Comparison of ENCODE assay signal across 22 cellular contexts in the genomic region with DNA sequence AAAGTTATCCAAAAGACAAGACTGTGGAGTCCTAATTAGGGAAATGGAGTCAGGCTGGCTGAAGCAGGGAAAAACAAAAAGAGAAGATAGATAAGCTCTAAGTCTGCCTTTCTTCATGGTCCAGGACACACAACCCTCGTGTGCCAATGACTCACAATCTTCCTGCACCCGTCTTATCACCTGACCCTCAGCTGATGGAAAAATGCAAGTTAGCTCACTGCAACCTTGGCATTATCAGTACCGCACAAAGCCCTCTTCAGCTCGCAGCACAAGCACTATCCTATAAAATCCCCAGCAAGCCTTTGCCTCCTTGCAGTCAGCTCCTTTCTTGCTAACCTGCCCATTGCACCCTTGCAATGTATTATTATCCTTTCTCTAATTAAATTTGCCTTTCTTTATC. TPM values are rescaled to one million over a fixed set of nuclear protein-coding genes. Genes with fewer than 3 reads are reported as not detected.
DNase-seq lines count a peak whose midpoint lies in the region; ATAC-seq, FAIRE-seq and TF ChIP-seq lines count a peak whose summit lies in the region.
"Had no signal": no experiment of that assay in that cellular context is flagged by ENCODE, and none has a peak within 500 bp of the region (broad histone marks: within the 10 kb centered on the region; RNA-seq: fewer than 3 reads in every experiment).

No MANE protein-coding gene starts in this region.

- CTCF ChIA-PET in K562 (lab: Yijun Ruan, JAX; ENCODE audit: low intra/inter-chr PET ratio) = no interaction called here
- CTCF ChIA-PET in Caco-2 (lab: Charles Lee) = no interaction called here

- TF ChIP-seq EP300 in K562 (IDR thresholded peaks at IDR 0.05; ENCODE audit: low read length) (no peak), gastroesophageal sphincter (IDR thresholded peaks at IDR 0.05) (no peak)

- H3K27ac Mint-ChIP-seq in memory B cell = no peak overlapping the region
- no peak overlapping the region for H3K27ac Mint-ChIP-seq in Caco-2 (ENCODE audit: unreplicated experiment)

- TF ChIP-seq POLR2A in K562 (conservative IDR thresholded peaks at IDR 0.05) = no peak
- TF ChIP-seq POLR2A in gastroesophageal sphincter (IDR thresholded peaks at IDR 0.05) = no peak

- H3K27ac ChIP-seq in K562 (ENCODE audit: extremely low read depth, low read depth, low read length) = no peak overlapping the region
- no peak overlapping the region for H3K27ac ChIP-seq in gastroesophageal sphincter
- H3K27ac ChIP-seq: A549, C4-2B, GM23248, KMS-11 had no signal

- H2AFZ ChIP-seq in K562 (ENCODE audit: low read depth, low read length) = no peak overlapping the region
- H2AFZ ChIP-seq: GM23248 had no signal

- H3K4me3 Mint-ChIP-seq in memory B cell (no peak overlapping the region), Caco-2 (ENCODE audit: unreplicated experiment) (no peak overlapping the region)

- no peak for ATAC-seq in K562
- ATAC-seq in memory B cell (ENCODE audit: low read depth) = peak; percentile 55
- no peak for ATAC-seq in gastroesophageal sphincter
- ATAC-seq in GM18498 (IDR thresholded peaks at IDR 0.05; ENCODE audit: unreplicated experiment) = no peak
- no peak for ATAC-seq in GM21447 (IDR thresholded peaks at IDR 0.05; ENCODE audit: unreplicated experiment)
- ATAC-seq: A549 had no signal

- peak; percentile 54 for DNase-seq in Caki2 (ENCODE audit: low read depth)
- peak; percentile 20 for DNase-seq in RCC 7860 (ENCODE audit: low spot score)
- DNase-seq in K562 (ENCODE audit: extremely low read depth in 1 of 4, low spot score in 3 of 4) = peak in 1 of 4 experiments; percentile 38
- peak in 1 of 2 donors; percentile 2 for DNase-seq in memory B cell (ENCODE audit: low spot score in 2 of 2)
- DNase-seq in Caco-2 = no peak
- DNase-seq: Calu3, DMS53, GM23248, HCEC 1CT, NCI-H1092, NCI-H2107, NCI-H2227 treated with DMSO at 0.1 percent for 48 hours, NCI-H524 treated with DMSO at 0.1 percent for 48 hours, SIG-M5 had no signal

- no peak for TF ChIP-seq RAD21 in K562 (CRISPR knock-in tag; conservative IDR thresholded peaks at IDR 0.05 in 1 of 2, IDR thresholded peaks at IDR 0.05 in 1 of 2)

- H3K36me3 ChIP-seq in K562 (ENCODE audit: control insufficient read depth, insufficient read depth, low read length) = no peaks in the 10 kb centered on the region
- no peaks in the 10 kb centered on the region for H3K36me3 ChIP-seq in Caco-2 (ENCODE audit: control insufficient read depth, insufficient read depth, low read length)
- no peaks in the 10 kb centered on the region for H3K36me3 ChIP-seq in gastroesophageal sphincter

- BruUV-seq in K562 (replicated peaks; lab: Mats Ljungman, UMichigan) (no TSS peak), Caco-2 (replicated peaks; lab: Mats Ljungman, UMichigan) (no TSS peak)

- H3K27me3 Mint-ChIP-seq in memory B cell = peaks cover 12% of the 10 kb centered on the region
- peaks cover 15% of the 10 kb centered on the region for H3K27me3 Mint-ChIP-seq in Caco-2 (ENCODE audit: insufficient read depth, unreplicated experiment)

- in situ Hi-C loops in Caki2 (cut with HindIII; ENCODE audit: low pct_unique_long_range_greater_than_20kb, low sequenced_read_pairs) = no loop called here
- in situ Hi-C loops in K562 (cut with MboI) = no loop called here

- H3K4me3 ChIP-seq in K562 (no peak overlapping the region), Caco-2 (ENCODE audit: low read depth, low read length) (no peak overlapping the region), gastroesophageal sphincter (no peak overlapping the region)
- H3K4me3 ChIP-seq: A549, GM23248 had no signal

- TF ChIP-seq CTCF in K562 (IDR thresholded peaks at IDR 0.05 in 2 of 3, conservative IDR thresholded peaks at IDR 0.05 in 1 of 3; ENCODE audit: insufficient read depth in 2 of 3, low read depth in 1 of 3, low read length in 3 of 3) (no peak), Caco-2 (IDR thresholded peaks at IDR 0.05; ENCODE audit: insufficient read depth in 1 of 2, low read depth in 1 of 2, low read length in 1 of 2, severe bottlenecking in 1 of 2, unreplicated experiment in 1 of 2) (no peak), gastroesophageal sphincter (IDR thresholded peaks at IDR 0.05) (no peak)

- no peaks in the 10 kb centered on the region for H3K9me1 ChIP-seq in K562 (ENCODE audit: control insufficient read depth, insufficient read depth, low read length)

- H3K79me2 ChIP-seq in K562 (ENCODE audit: control insufficient read depth, insufficient read depth, low read length) = no peaks in the 10 kb centered on the region

- no peak overlapping the region for H3K4me2 ChIP-seq in K562 (ENCODE audit: insufficient read depth, low read length)
- H3K4me2 ChIP-seq: A549, KMS-11 had no signal

- H3K9me3 Mint-ChIP-seq in memory B cell (no peaks in the 10 kb centered on the region), Caco-2 (ENCODE audit: unreplicated experiment) (no peaks in the 10 kb centered on the region)

- H3K4me1 Mint-ChIP-seq in memory B cell (peaks cover 8% of the 10 kb centered on the region), Caco-2 (ENCODE audit: low read depth, unreplicated experiment) (no peaks in the 10 kb centered on the region)

- H3K27me3 ChIP-seq in K562 (ENCODE audit: control insufficient read depth in 2 of 2, insufficient read depth in 2 of 2, low read length in 2 of 2) (peaks cover 9 to 20% of the 10 kb centered on the region in 2 experiments; a peak in 4 of 5 replicates), Caco-2 (replicated peaks; ENCODE audit: control insufficient read depth, insufficient read depth, low read length) (no peaks in the 10 kb centered on the region), gastroesophageal sphincter (peaks cover 14% of the 10 kb centered on the region)

- H3K9ac ChIP-seq in K562 (ENCODE audit: insufficient read depth in 1 of 2, low read depth in 2 of 2, low read length in 2 of 2) = no peak overlapping the region
- H3K9ac ChIP-seq: GM23248, KMS-11 had no signal

- FAIRE-seq in RCC 7860 (lab: Jason Lieb, UNC) (peak; percentile 65), K562 (lab: Jason Lieb, UNC) (no peak)
- FAIRE-seq: A549 had no signal

- no peaks in the 10 kb centered on the region for H4K20me1 ChIP-seq in K562 (replicated peaks; ENCODE audit: control insufficient read depth, insufficient read depth, low read length)

- intact Hi-C loops in K562 (cut with micrococcal nuclease) (no loop called here), Caco-2 (cut with micrococcal nuclease; ENCODE audit: unreplicated experiment) (no loop called here)

- H3K9me3 ChIP-seq in K562 (replicated peaks; ENCODE audit: control insufficient read depth, insufficient read depth, low read depth, low read length) (no peaks in the 10 kb centered on the region), Caco-2 (no peaks in the 10 kb centered on the region), gastroesophageal sphincter (peaks cover 0 to 3% (median 0%) of the 10 kb centered on the region in 3 donors)
- H3K9me3 ChIP-seq: A549 had no signal

- peaks cover 0 to 3% of the 10 kb centered on the region in 2 experiments; a peak in 3 of 5 replicates for H3K4me1 ChIP-seq in K562 (replicated peaks in 1 of 2; ENCODE audit: control insufficient read depth in 2 of 2, insufficient read depth in 2 of 2, low read length in 2 of 2)
- no peaks in the 10 kb centered on the region for H3K4me1 ChIP-seq in Caco-2
- H3K4me1 ChIP-seq in gastroesophageal sphincter = no peaks in the 10 kb centered on the region
- H3K4me1 ChIP-seq: A549 had no signal

- POLR2A ChIA-PET in K562 (lab: Yijun Ruan, JAX) = no interaction called here
- POLR2A ChIA-PET in Caco-2 (lab: Charles Lee) = no interaction called here

- WGBS in K562 (ENCODE audit: insufficient coverage, low coverage, missing lambda C conversion rate) = 0% methylated on average over 4 of the region's 4 CpGs
- 41 to 73% methylated on average over 4 of the region's 4 CpGs for WGBS in gastroesophageal sphincter (ENCODE audit: low coverage in 1 of 2), 2 donors

- H3K36me3 Mint-ChIP-seq in memory B cell (no peaks in the 10 kb centered on the region), Caco-2 (ENCODE audit: insufficient read depth, unreplicated experiment) (no peaks in the 10 kb centered on the region)

RNA-seq across cellular contexts. Expression of a gene that starts 4.3 kb away (rescaled TPM):
- not detected in 2 replicates for total RNA-seq in Caki2 (2014; rRNA removed; shearing (Covaris generic); ENCODE audit: low replicate concordance)
- not detected in 2 replicates for total RNA-seq in K562 (2011; cell fraction: chromatin; rRNA removed; ENCODE audit: low replicate concordance)
- total RNA-seq in K562 (2011; cell fraction: nucleolus; rRNA removed) = not detected in 2 replicates
- total RNA-seq in K562 (2011; cell fraction: nucleoplasm; rRNA removed) = not detected in 2 replicates
- not detected in 2 replicates for total RNA-seq in K562 (2014; rRNA removed)
- not detected in 2 replicates for total RNA-seq in K562 (2014; rRNA removed; fragmentation: Illumina TruSeq; extraction: Trizol)
- not detected in 2 replicates for total RNA-seq in K562 (2015; rRNA removed; fragmentation: Illumina TruSeq; extraction: Trizol)
- not detected in 2 replicates for total RNA-seq in K562 (2021)
- polyA plus RNA-seq in K562 (2011; rRNA removed) = not detected in 2 replicates
- polyA plus RNA-seq in K562 (2011; cell fraction: cytosol; rRNA removed) = not detected in 2 replicates
- polyA plus RNA-seq in K562 (2011; cell fraction: nucleus; rRNA removed) = not detected in 2 replicates
- not detected in 2 replicates for polyA plus RNA-seq in K562 (2012)
- not detected in 2 replicates for polyA plus RNA-seq in K562 (2014; fragmentation: Illumina TruSeq; extraction: Trizol)
- not detected for polyA plus RNA-seq in K562 (2014; fragmentation: Nextera tagmentation; extraction: Ambion mirVana)
- not detected in 2 replicates for polyA plus RNA-seq in K562 (2014; rRNA removed)
- not detected in 2 replicates for polyA minus RNA-seq in K562 (2011; rRNA and poly(A)+ RNA removed)
- not detected in 2 replicates for polyA minus RNA-seq in K562 (2011; cell fraction: cytosol; rRNA and poly(A)+ RNA removed)
- not detected in 2 replicates for polyA minus RNA-seq in K562 (2011; cell fraction: nucleus; rRNA and poly(A)+ RNA removed)
- not detected in 2 replicates for total RNA-seq in Caco-2 (2022)
- not detected for total RNA-seq in gastroesophageal sphincter
- total RNA-seq: Calu3, GM23248, MCF 10A, RPMI7951 had no signal
- polyA plus RNA-seq: A549, GM23248 had no signal

RNA-seq across cellular contexts. Expression of a gene that starts 4.3 kb away (rescaled TPM):
- total RNA-seq in Caki2 (2014; rRNA removed; shearing (Covaris generic); ENCODE audit: low replicate concordance) = not detected in 2 replicates
- total RNA-seq in K562 (2011; cell fraction: chromatin; rRNA removed; ENCODE audit: low replicate concordance) = not detected in 2 replicates
- not detected in 2 replicates for total RNA-seq in K562 (2011; cell fraction: nucleolus; rRNA removed)
- not detected in 2 replicates for total RNA-seq in K562 (2011; cell fraction: nucleoplasm; rRNA removed)
- 0.08 and 0.14 TPM in 2 replicates for total RNA-seq in K562 (2014; rRNA removed)
- total RNA-seq in K562 (2014; rRNA removed; fragmentation: Illumina TruSeq; extraction: Trizol) = under 0.01 and 0.04 TPM in 2 replicates
- total RNA-seq in K562 (2015; rRNA removed; fragmentation: Illumina TruSeq; extraction: Trizol) = 0.04 and 0.18 TPM in 2 replicates
- 0.16 TPM in 1 of 2 replicates, not detected in the other for total RNA-seq in K562 (2021)
- not detected in 2 replicates for polyA plus RNA-seq in K562 (2011; rRNA removed)
- polyA plus RNA-seq in K562 (2011; cell fraction: cytosol; rRNA removed) = 0.06 TPM in 1 of 2 replicates, not detected in the other
- polyA plus RNA-seq in K562 (2011; cell fraction: nucleus; rRNA removed) = not detected in 2 replicates
- polyA plus RNA-seq in K562 (2012) = 0.06 and 0.09 TPM in 2 replicates
- 0.07 TPM in 1 of 2 replicates, not detected in the other for polyA plus RNA-seq in K562 (2014; fragmentation: Illumina TruSeq; extraction: Trizol)
- polyA plus RNA-seq in K562 (2014; fragmentation: Nextera tagmentation; extraction: Ambion mirVana) = under 1 TPM; 0.08 to 0.11 TPM
- 0.01 TPM in 1 of 2 replicates, not detected in the other for polyA plus RNA-seq in K562 (2014; rRNA removed)
- polyA minus RNA-seq in K562 (2011; rRNA and poly(A)+ RNA removed) = not detected in 2 replicates
- not detected in 2 replicates for polyA minus RNA-seq in K562 (2011; cell fraction: cytosol; rRNA and poly(A)+ RNA removed)
- not detected in 2 replicates for polyA minus RNA-seq in K562 (2011; cell fraction: nucleus; rRNA and poly(A)+ RNA removed)
- total RNA-seq in Caco-2 (2022) = not detected in 2 replicates
- not detected for total RNA-seq in gastroesophageal sphincter
- total RNA-seq: Calu3, GM23248, MCF 10A had no signal
- polyA plus RNA-seq: A549, GM23248 had no signal

RNA-seq across cellular contexts. Expression of a gene that starts 18.0 kb away (rescaled TPM):
- not detected in 2 replicates for total RNA-seq in Caki2 (2014; rRNA removed; shearing (Covaris generic); ENCODE audit: low replicate concordance)
- total RNA-seq in K562 (2011; cell fraction: chromatin; rRNA removed; ENCODE audit: low replicate concordance) = not detected in 2 replicates
- not detected in 2 replicates for total RNA-seq in K562 (2011; cell fraction: nucleolus; rRNA removed)
- total RNA-seq in K562 (2011; cell fraction: nucleoplasm; rRNA removed) = not detected in 2 replicates
- not detected in 2 replicates for total RNA-seq in K562 (2014; rRNA removed)
- total RNA-seq in K562 (2014; rRNA removed; fragmentation: Illumina TruSeq; extraction: Trizol) = not detected in 2 replicates
- total RNA-seq in K562 (2015; rRNA removed; fragmentation: Illumina TruSeq; extraction: Trizol) = not detected in 2 replicates
- total RNA-seq in K562 (2021) = not detected in 2 replicates
- polyA plus RNA-seq in K562 (2011; rRNA removed) = not detected in 2 replicates
- polyA plus RNA-seq in K562 (2011; cell fraction: cytosol; rRNA removed) = not detected in 2 replicates
- polyA plus RNA-seq in K562 (2011; cell fraction: nucleus; rRNA removed) = not detected in 2 replicates
- not detected in 2 replicates for polyA plus RNA-seq in K562 (2012)
- polyA plus RNA-seq in K562 (2014; fragmentation: Illumina TruSeq; extraction: Trizol) = not detected in 2 replicates
- not detected for polyA plus RNA-seq in K562 (2014; fragmentation: Nextera tagmentation; extraction: Ambion mirVana)
- not detected in 2 replicates for polyA plus RNA-seq in K562 (2014; rRNA removed)
- not detected in 2 replicates for polyA minus RNA-seq in K562 (2011; rRNA and poly(A)+ RNA removed)
- polyA minus RNA-seq in K562 (2011; cell fraction: cytosol; rRNA and poly(A)+ RNA removed) = not detected in 2 replicates
- polyA minus RNA-seq in K562 (2011; cell fraction: nucleus; rRNA and poly(A)+ RNA removed) = not detected in 2 replicates
- total RNA-seq in Caco-2 (2022) = not detected in 2 replicates
- total RNA-seq in gastroesophageal sphincter = not detected
- total RNA-seq: Calu3, GM23248, MCF 10A, RPMI7951 had no signal
- polyA plus RNA-seq: A549, GM23248 had no signal

RNA-seq across cellular contexts. Expression of a gene that starts 52.3 kb away (rescaled TPM):
- not detected in 2 replicates for total RNA-seq in Caki2 (2014; rRNA removed; shearing (Covaris generic); ENCODE audit: low replicate concordance)
- 47.3 and 143 TPM in 2 replicates for total RNA-seq in K562 (2011; cell fraction: chromatin; rRNA removed; ENCODE audit: low replicate concordance)
- total RNA-seq in K562 (2011; cell fraction: nucleolus; rRNA removed) = 41.1 and 66.9 TPM in 2 replicates
- total RNA-seq in K562 (2011; cell fraction: nucleoplasm; rRNA removed) = 46.1 and 57.8 TPM in 2 replicates
- total RNA-seq in K562 (2014; rRNA removed) = 8.2 and 15.2 TPM in 2 replicates
- 4.3 and 5.6 TPM in 2 replicates for total RNA-seq in K562 (2014; rRNA removed; fragmentation: Illumina TruSeq; extraction: Trizol)
- total RNA-seq in K562 (2015; rRNA removed; fragmentation: Illumina TruSeq; extraction: Trizol) = 4.4 and 4.7 TPM in 2 replicates
- 15.6 and 17.3 TPM in 2 replicates for total RNA-seq in K562 (2021)
- 9.8 and 13.6 TPM in 2 replicates for polyA plus RNA-seq in K562 (2011; rRNA removed)
- 9.0 and 9.5 TPM in 2 replicates for polyA plus RNA-seq in K562 (2011; cell fraction: cytosol; rRNA removed)
- polyA plus RNA-seq in K562 (2011; cell fraction: nucleus; rRNA removed) = 38.9 and 80.5 TPM in 2 replicates
- polyA plus RNA-seq in K562 (2012) = 7.8 and 9.1 TPM in 2 replicates
- polyA plus RNA-seq in K562 (2014; fragmentation: Illumina TruSeq; extraction: Trizol) = 12.3 and 13.9 TPM in 2 replicates
- 1 to 10 TPM; 4.4 to 6.4 TPM for polyA plus RNA-seq in K562 (2014; fragmentation: Nextera tagmentation; extraction: Ambion mirVana)
- polyA plus RNA-seq in K562 (2014; rRNA removed) = 14.9 and 19.2 TPM in 2 replicates
- 23.0 and 24.7 TPM in 2 replicates for polyA minus RNA-seq in K562 (2011; rRNA and poly(A)+ RNA removed)
- polyA minus RNA-seq in K562 (2011; cell fraction: cytosol; rRNA and poly(A)+ RNA removed) = 9.8 and 11.3 TPM in 2 replicates
- 27.9 and 28.3 TPM in 2 replicates for polyA minus RNA-seq in K562 (2011; cell fraction: nucleus; rRNA and poly(A)+ RNA removed)
- 0.23 and 0.26 TPM in 2 replicates for total RNA-seq in Caco-2 (2022)
- total RNA-seq in gastroesophageal sphincter = 1 to 10 TPM; 1.0 to 4.4 (median 1.4) TPM
- total RNA-seq: Calu3, GM23248 had no signal

RNA-seq across cellular contexts. Expression of a gene that starts 55.2 kb away (rescaled TPM):
- not detected in 2 replicates for total RNA-seq in Caki2 (2014; rRNA removed; shearing (Covaris generic); ENCODE audit: low replicate concordance)
- not detected in 2 replicates for total RNA-seq in K562 (2011; cell fraction: chromatin; rRNA removed; ENCODE audit: low replicate concordance)
- not detected in 2 replicates for total RNA-seq in K562 (2011; cell fraction: nucleolus; rRNA removed)
- not detected in 2 replicates for total RNA-seq in K562 (2011; cell fraction: nucleoplasm; rRNA removed)
- total RNA-seq in K562 (2014; rRNA removed) = not detected in 2 replicates
- total RNA-seq in K562 (2014; rRNA removed; fragmentation: Illumina TruSeq; extraction: Trizol) = not detected in 2 replicates
- not detected in 2 replicates for total RNA-seq in K562 (2015; rRNA removed; fragmentation: Illumina TruSeq; extraction: Trizol)
- total RNA-seq in K562 (2021) = not detected in 2 replicates
- polyA plus RNA-seq in K562 (2011; rRNA removed) = not detected in 2 replicates
- not detected in 2 replicates for polyA plus RNA-seq in K562 (2011; cell fraction: cytosol; rRNA removed)
- not detected in 2 replicates for polyA plus RNA-seq in K562 (2011; cell fraction: nucleus; rRNA removed)
- 0.10 TPM in 1 of 2 replicates, not detected in the other for polyA plus RNA-seq in K562 (2012)
- not detected in 2 replicates for polyA plus RNA-seq in K562 (2014; fragmentation: Illumina TruSeq; extraction: Trizol)
- not detected for polyA plus RNA-seq in K562 (2014; fragmentation: Nextera tagmentation; extraction: Ambion mirVana)
- polyA plus RNA-seq in K562 (2014; rRNA removed) = not detected in 2 replicates
- polyA minus RNA-seq in K562 (2011; rRNA and poly(A)+ RNA removed) = not detected in 2 replicates
- not detected in 2 replicates for polyA minus RNA-seq in K562 (2011; cell fraction: cytosol; rRNA and poly(A)+ RNA removed)
- not detected in 2 replicates for polyA minus RNA-seq in K562 (2011; cell fraction: nucleus; rRNA and poly(A)+ RNA removed)
- not detected in 2 replicates for total RNA-seq in Caco-2 (2022)
- not detected for total RNA-seq in gastroesophageal sphincter
- total RNA-seq: Calu3, GM23248, MCF 10A, RPMI7951 had no signal
- polyA plus RNA-seq: A549, GM23248 had no signal

Comparison
In these comparisons a context has a peak if more than half of its experiments do, and no peak if none do; other contexts are left out.
1. DNase-seq: peak in Caki2 (single experiment) and RCC 7860 (single experiment); none in Caco-2 (0 of 2).